ENCODE assay signal across 10 cellular contexts in genomic region chr6:3438190-3439167, GRCh38. TPM values are rescaled to one million over a fixed set of nuclear protein-coding genes. Genes with fewer than 3 reads are reported as not detected.
DNase-seq lines count a peak whose midpoint lies in the region; ATAC-seq, FAIRE-seq and TF ChIP-seq lines count a peak whose summit lies in the region.
"Had no signal": no experiment of that assay in that cellular context is flagged by ENCODE, and none has a peak within 500 bp of the region (broad histone marks: within the 10 kb centered on the region; RNA-seq: fewer than 3 reads in every experiment).

No MANE protein-coding gene starts in this region.

- FAIRE-seq in endothelial cell of umbilical vein (lab: Jason Lieb, UNC), result peak; percentile 48
- FAIRE-seq: GM18507 had no signal

- in situ Hi-C loops in GM23248 (cut with MboI), result no loop called here

- dilution Hi-C loops in endothelial cell of umbilical vein (cut with MboI; ENCODE audit: extremely low pct_ligation_motif_present, low sequenced_read_pairs), result no loop called here

- H2AFZ ChIP-seq in GM23248 (no peak overlapping the region), endothelial cell of umbilical vein (ENCODE audit: low read depth, low read length) (no peak overlapping the region)

- peaks cover 10% of the 10 kb centered on the region; the same call in 1 of the 2 replicates for H3F3A ChIP-seq in GM23248 (ENCODE audit: insufficient read depth)

- H3K36me3 ChIP-seq in GM23248 (ENCODE audit: low read depth) (no peaks in the 10 kb centered on the region), endothelial cell of umbilical vein (ENCODE audit: control insufficient read depth in 2 of 2, extremely low read depth in 1 of 2, insufficient read depth in 2 of 2, low read length in 2 of 2) (no peaks in the 10 kb centered on the region), rectal smooth muscle tissue (ENCODE audit: control insufficient read depth, insufficient read depth, low read length) (no peaks in the 10 kb centered on the region)

- H3K4me1 ChIP-seq in GM23248 (ENCODE audit: insufficient read depth) (peaks cover 19% of the 10 kb centered on the region), endothelial cell of umbilical vein (ENCODE audit: control insufficient read depth, extremely low read depth, insufficient read depth, low read length) (no peaks in the 10 kb centered on the region), rectal smooth muscle tissue (ENCODE audit: control insufficient read depth, insufficient read depth, low read length) (peaks cover 6% of the 10 kb centered on the region)

- H3K9me3 ChIP-seq in GM23248 (ENCODE audit: low read depth) (no peaks in the 10 kb centered on the region), endothelial cell of umbilical vein (replicated peaks; ENCODE audit: control insufficient read depth, insufficient read depth, low read length) (no peaks in the 10 kb centered on the region)

- intact Hi-C loops in endothelial cell of umbilical vein (cut with micrococcal nuclease), result no loop called here

- CTCF ChIA-PET in endothelial cell of umbilical vein (lab: Charles Lee), result interaction anchor here (1.0 to 1.4 kb wide), 2 partner anchors 28 to 98 kb away, joined by 3 to 6 read pairs; no protein-coding TSS in a partner anchor

- TF ChIP-seq CTCF in endothelial cell of umbilical vein (IDR thresholded peaks at IDR 0.05; ENCODE audit: extremely low read depth in 1 of 2, insufficient read depth in 1 of 2, low read depth in 1 of 2, low read length in 2 of 2), result no peak

- H3K27me3 ChIP-seq in GM23248 (replicated peaks; ENCODE audit: insufficient read depth), result no peaks in the 10 kb centered on the region
- H3K27me3 ChIP-seq in endothelial cell of umbilical vein (ENCODE audit: control insufficient read depth in 2 of 2, insufficient read depth in 2 of 2, low read length in 2 of 2), result no peaks in the 10 kb centered on the region
- no peaks in the 10 kb centered on the region for H3K27me3 ChIP-seq in rectal smooth muscle tissue (ENCODE audit: control insufficient read depth, insufficient read depth, low read length)

- POLR2A ChIA-PET in endothelial cell of umbilical vein (lab: Charles Lee), result no interaction called here

- no peaks in the 10 kb centered on the region for H4K20me1 ChIP-seq in GM23248 (ENCODE audit: insufficient read depth)
- H4K20me1 ChIP-seq in endothelial cell of umbilical vein (replicated peaks; ENCODE audit: control insufficient read depth, extremely low read depth, insufficient read depth, low read length), result no peaks in the 10 kb centered on the region

- no peaks in the 10 kb centered on the region for H3K9me2 ChIP-seq in GM23248 (ENCODE audit: insufficient read depth)

- H3K27ac ChIP-seq in GM23248 (no peak overlapping the region), endothelial cell of umbilical vein (ENCODE audit: insufficient read depth, low read depth, low read length) (no peak overlapping the region), rectal smooth muscle tissue (ENCODE audit: low read depth, low read length) (peak overlapping the region; percentile 46)
- H3K27ac ChIP-seq: coronary artery had no signal

- peaks cover 23% of the 10 kb centered on the region; the same call in 1 of the 2 replicates for H3K79me2 ChIP-seq in GM23248 (ENCODE audit: insufficient read depth)
- H3K79me2 ChIP-seq in endothelial cell of umbilical vein (ENCODE audit: control insufficient read depth, insufficient read depth, low read length), result no peaks in the 10 kb centered on the region

- H3K9ac ChIP-seq in GM23248 (no peak overlapping the region), endothelial cell of umbilical vein (replicated peaks; ENCODE audit: extremely low read depth, insufficient read depth, low read length) (no peak overlapping the region), rectal smooth muscle tissue (ENCODE audit: low read length) (no peak overlapping the region)

- WGBS in GM23248 (ENCODE audit: low coverage in 1 of 2, low lambda C conversion rate in 2 of 2, missing lambda C conversion rate in 2 of 2), 2 experiments, result 66 to 70% methylated on average over 26 of the region's 26 CpGs

- ATAC-seq in HG03378 (IDR thresholded peaks at IDR 0.05; ENCODE audit: unreplicated experiment) (no peak), HG03354 (IDR thresholded peaks at IDR 0.05; ENCODE audit: poor library complexity, severe bottlenecking, unreplicated experiment) (no peak)

- H3K4me2 ChIP-seq in GM23248 (ENCODE audit: unreplicated experiment) (no peak overlapping the region), endothelial cell of umbilical vein (ENCODE audit: insufficient read depth, low read length) (no peak overlapping the region)

- DNase-seq in GM23248 (peak; percentile 77), NCI-H460 (ENCODE audit: extremely low read depth, low read depth) (peak; percentile 71), endothelial cell of umbilical vein (ENCODE audit: low read depth, low spot score) (no peak), NCI-H1048 (lab: John Stamatoyannopoulos, UW) (no peak), NK-92 (lab: John Stamatoyannopoulos, UW; ENCODE audit: unreplicated experiment) (no peak)

- TF ChIP-seq POLR2A in endothelial cell of umbilical vein (IDR thresholded peaks at IDR 0.05; ENCODE audit: low read depth, low read length), result no peak

- BruUV-seq in endothelial cell of umbilical vein (replicated peaks; lab: Mats Ljungman, UMichigan), result no TSS peak

- no peaks in the 10 kb centered on the region for H3K9me1 ChIP-seq in endothelial cell of umbilical vein (replicated peaks; ENCODE audit: control insufficient read depth, extremely low read depth, insufficient read depth, low read length)

- H3K4me3 ChIP-seq in GM23248, result no peak overlapping the region
- H3K4me3 ChIP-seq in endothelial cell of umbilical vein (replicated peaks in 1 of 3; ENCODE audit: insufficient read depth in 1 of 3, low read depth in 1 of 3, low read length in 3 of 3), result no peak overlapping the region
- H3K4me3 ChIP-seq in rectal smooth muscle tissue (ENCODE audit: low read length), result no peak overlapping the region
- H3K4me3 ChIP-seq: coronary artery had no signal

TF ChIP-seq in endothelial cell of umbilical vein, 7 proteins besides CTCF, POLR2A, EP300 and RAD21:
- TF ChIP-seq GATA2 (IDR thresholded peaks at IDR 0.05; ENCODE audit: insufficient read depth, insufficient read length, low read depth, low read length), result no peak
- TF ChIP-seq, protein P1, sequence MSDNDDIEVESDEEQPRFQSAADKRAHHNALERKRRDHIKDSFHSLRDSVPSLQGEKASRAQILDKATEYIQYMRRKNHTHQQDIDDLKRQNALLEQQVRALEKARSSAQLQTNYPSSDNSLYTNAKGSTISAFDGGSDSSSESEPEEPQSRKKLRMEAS (IDR thresholded peaks at IDR 0.05; ENCODE audit: insufficient read depth, insufficient read length), result no peak
- no peak for TF ChIP-seq POLR2AphosphoS5 (IDR thresholded peaks at IDR 0.05; ENCODE audit: insufficient read depth, low read depth, low read length)
- no peak for TF ChIP-seq JUN (IDR thresholded peaks at IDR 0.05; ENCODE audit: borderline replicate concordance, insufficient read depth, insufficient read length, low read depth)

RNA-seq across cellular contexts. Expression of gene SLC22A23, which starts 18.4 kb away (rescaled TPM):
- 7.3 and 9.5 TPM in 2 replicates for total RNA-seq in GM23248 (2014; rRNA removed; shearing (Covaris generic))
- polyA plus RNA-seq in GM23248 (2016; fragmentation: Nextera tagmentation; extraction: Ambion mirVana), result 2.4 TPM in 2 replicates
- total RNA-seq in NCI-H460 (2014; rRNA removed; shearing (Covaris generic)), result 3.8 and 4.9 TPM in 2 replicates
- polyA plus RNA-seq in NCI-H460 (2014; cell fraction: nucleus; rRNA removed), result 5.8 and 8.4 TPM in 2 replicates
- 10.8 and 14.3 TPM in 2 replicates for total RNA-seq in endothelial cell of umbilical vein
- polyA plus RNA-seq in endothelial cell of umbilical vein, result 4.0 and 4.2 TPM in 2 replicates
- 4.0 and 4.5 TPM in 2 replicates for polyA plus RNA-seq in endothelial cell of umbilical vein (2011; cell fraction: cytosol; rRNA removed)
- 8.8 and 10.7 TPM in 2 replicates for polyA plus RNA-seq in endothelial cell of umbilical vein (2011; cell fraction: nucleus; rRNA removed)
- polyA plus RNA-seq in endothelial cell of umbilical vein (2012), result 2.7 and 4.0 TPM in 2 replicates
- 11.6 and 15.7 TPM in 2 replicates for polyA minus RNA-seq in endothelial cell of umbilical vein
- 1.0 TPM for polyA minus RNA-seq in endothelial cell of umbilical vein (2011; cell fraction: cytosol; rRNA and poly(A)+ RNA removed)
- polyA minus RNA-seq in endothelial cell of umbilical vein (2011; cell fraction: nucleus; rRNA and poly(A)+ RNA removed), result 15.9 and 18.5 TPM in 2 replicates

Comparison
In these comparisons a context has a peak if more than half of its experiments do, and no peak if none do; other contexts are left out.
1. DNase-seq: peak in GM23248 (single experiment) and NCI-H460 (single experiment); none in endothelial cell of umbilical vein (single experiment), NCI-H1048 (single experiment) and NK-92 (single experiment).